Comparison of ENCODE assay signal across 19 cellular contexts in the genomic region with DNA sequence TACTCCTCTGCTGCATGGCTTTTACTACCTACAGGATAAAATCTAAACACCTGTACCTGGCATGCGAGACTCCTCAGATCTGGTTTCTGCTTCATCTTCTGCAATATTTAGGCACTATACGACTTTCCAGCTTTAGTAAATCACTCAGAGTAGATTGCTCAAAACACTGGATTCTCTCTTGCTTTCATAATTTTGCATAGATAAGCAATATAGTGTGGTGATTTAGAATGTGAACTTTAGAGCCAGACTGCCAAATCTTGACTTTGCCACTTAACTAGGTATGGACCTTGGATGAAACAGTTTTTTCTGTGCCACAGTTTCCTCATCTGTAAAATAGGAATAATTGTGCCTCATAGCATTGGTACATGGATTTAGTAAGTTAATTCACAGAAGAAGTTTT. TPM values are rescaled to one million over a fixed set of nuclear protein-coding genes. Genes with fewer than 3 reads are reported as not detected.
DNase-seq lines count a peak whose midpoint lies in the region; ATAC-seq, FAIRE-seq and TF ChIP-seq lines count a peak whose summit lies in the region.
"Had no signal": no experiment of that assay in that cellular context is flagged by ENCODE, and none has a peak within 500 bp of the region (broad histone marks: within the 10 kb centered on the region; RNA-seq: fewer than 3 reads in every experiment).

No MANE protein-coding gene starts in this region.

- H3K9ac ChIP-seq in HepG2 (ENCODE audit: insufficient read depth, low read depth, low read length) (no peak overlapping the region), Karpas-422 (ENCODE audit: low read length) (no peak overlapping the region), parathyroid adenoma (no peak overlapping the region)
- H3K9ac ChIP-seq: BLaER1 treated with 17β-estradiol and CSF1 and Interleukin-3, amounts not matched to agents 10 nM and 100 nM had no signal

- intact Hi-C loops in HepG2 (cut with micrococcal nuclease; ENCODE audit: unreplicated experiment) = no loop called here
- intact Hi-C loops in right lobe of liver (cut with DNase I) = no loop called here

- TF ChIP-seq POLR2A in HepG2 (IDR thresholded peaks at IDR 0.05; ENCODE audit: insufficient read depth in 1 of 2, low read depth in 2 of 2, low read length in 2 of 2) (no peak), right lobe of liver (IDR thresholded peaks at IDR 0.05) (no peak)

- POLR2A ChIA-PET in HepG2 (lab: Yijun Ruan, JAX) = no interaction called here

- H2AFZ ChIP-seq in HepG2 (ENCODE audit: low read length) (no peak overlapping the region), Karpas-422 (ENCODE audit: low read length) (no peak overlapping the region), parathyroid adenoma (no peak overlapping the region)

- 93% methylated on average over 2 of the region's 2 CpGs for WGBS in HepG2 (ENCODE audit: low lambda C conversion rate)
- WGBS in right lobe of liver (ENCODE audit: insufficient coverage, low coverage, low lambda C conversion rate, missing lambda C conversion rate) = 80% methylated on average over 2 of the region's 2 CpGs

- ATAC-seq in HepG2 (no peak), right lobe of liver (no peak), GM18511 (IDR thresholded peaks at IDR 0.05; ENCODE audit: unreplicated experiment) (no peak)
- ATAC-seq: CD8-positive, alpha-beta T cell had no signal

- no peak overlapping the region for H3K27ac ChIP-seq in HepG2 (ENCODE audit: extremely low read length, insufficient read depth, low read length)
- H3K27ac ChIP-seq in right lobe of liver = no peak overlapping the region
- no peak overlapping the region for H3K27ac ChIP-seq in Karpas-422 (ENCODE audit: low read length)
- H3K27ac ChIP-seq in parathyroid adenoma = peak overlapping the region; percentile 75
- H3K27ac ChIP-seq: 22Rv1; BLaER1 treated with 17β-estradiol and CSF1 and Interleukin-3, amounts not matched to agents 10 nM and 100 nM; C4-2B had no signal

- DNase-seq in HepG2 (ENCODE audit: low spot score) = no peak
- no peak for DNase-seq in right lobe of liver
- peak; percentile 15 for DNase-seq in Karpas-422
- no peak for DNase-seq in NCI-H187 treated with DMSO at 0.1 percent for 48 hours (lab: John Stamatoyannopoulos, UW)
- DNase-seq: AML-193; Caco-2; Calu3; CD4-positive, alpha-beta T cell; CD8-positive, alpha-beta T cell; DMS79 treated with DMSO at 0.1 percent for 48 hours; GF-D8 had no signal

- no peak for FAIRE-seq in HepG2 (lab: Jason Lieb, UNC)
- FAIRE-seq: D721Med, G401.6, GM12891 had no signal

- in situ Hi-C loops in HepG2 (cut with HindIII; ENCODE audit: extremely low pct_ligation_motif_present, low pct_unique_long_range_greater_than_20kb) = no loop called here

- H3K9me3 ChIP-seq in HepG2 (ENCODE audit: low read length) (no peaks in the 10 kb centered on the region), right lobe of liver (no peaks in the 10 kb centered on the region), Karpas-422 (ENCODE audit: low read length) (no peaks in the 10 kb centered on the region), parathyroid adenoma (ENCODE audit: control insufficient read depth, low read length) (no peaks in the 10 kb centered on the region)
- H3K9me3 ChIP-seq: BLaER1 treated with 17β-estradiol and CSF1 and Interleukin-3, amounts not matched to agents 10 nM and 100 nM; Caco-2 had no signal

- no peak overlapping the region for H3K4me2 ChIP-seq in HepG2 (ENCODE audit: low read depth, low read length)
- no peak overlapping the region for H3K4me2 ChIP-seq in Karpas-422 (ENCODE audit: low read depth, low read length, poor library complexity, severe bottlenecking)
- H3K4me2 ChIP-seq in parathyroid adenoma (ENCODE audit: low read length) = no peak overlapping the region
- H3K4me2 ChIP-seq: BLaER1 treated with 17β-estradiol and CSF1 and Interleukin-3, amounts not matched to agents 10 nM and 100 nM had no signal

- no peaks in the 10 kb centered on the region for H3K9me2 ChIP-seq in Karpas-422 (replicated peaks; ENCODE audit: insufficient read depth, low read length)

- BruUV-seq in HepG2 (replicated peaks; lab: Mats Ljungman, UMichigan) = no TSS peak

- CTCF ChIA-PET in HepG2 (lab: Yijun Ruan, JAX; ENCODE audit: low intra/inter-chr PET ratio, low total read pairs) = no interaction called here

- TF ChIP-seq RAD21 in HepG2 (CRISPR knock-in tag; IDR thresholded peaks at IDR 0.05) = no peak

- no peaks in the 10 kb centered on the region for H3K27me3 ChIP-seq in HepG2 (ENCODE audit: control insufficient read depth in 1 of 2, insufficient read depth in 2 of 2, low read length in 2 of 2)
- H3K27me3 ChIP-seq in right lobe of liver = no peaks in the 10 kb centered on the region
- H3K27me3 ChIP-seq in Karpas-422 (ENCODE audit: low read length) = no peaks in the 10 kb centered on the region
- H3K27me3 ChIP-seq in parathyroid adenoma (ENCODE audit: control insufficient read depth, insufficient read depth, low read length) = no peaks in the 10 kb centered on the region
- H3K27me3 ChIP-seq: BLaER1 treated with 17β-estradiol and CSF1 and Interleukin-3, amounts not matched to agents 10 nM and 100 nM had no signal

- H4K20me1 ChIP-seq in HepG2 (ENCODE audit: insufficient read depth, low read length) (no peaks in the 10 kb centered on the region), Karpas-422 (ENCODE audit: insufficient read depth, low read depth, low read length) (no peaks in the 10 kb centered on the region)
- H4K20me1 ChIP-seq: BLaER1 treated with 17β-estradiol and CSF1 and Interleukin-3, amounts not matched to agents 10 nM and 100 nM had no signal

- H3K4me1 ChIP-seq in HepG2 (ENCODE audit: insufficient read depth, low read length) (peaks cover 23% of the 10 kb centered on the region), right lobe of liver (peaks cover 0 to 27% (median 5%) of the 10 kb centered on the region in 4 donors), Karpas-422 (ENCODE audit: low read length) (peaks cover 26% of the 10 kb centered on the region), parathyroid adenoma (peaks cover 35% of the 10 kb centered on the region)

- no peaks in the 10 kb centered on the region for H3K79me2 ChIP-seq in HepG2 (ENCODE audit: insufficient read depth, low read length)
- peaks cover 56% of the 10 kb centered on the region for H3K79me2 ChIP-seq in Karpas-422 (ENCODE audit: low read length)
- H3K79me2 ChIP-seq in parathyroid adenoma = peaks cover 3% of the 10 kb centered on the region

- TF ChIP-seq EP300 in HepG2 (IDR thresholded peaks at IDR 0.05; ENCODE audit: low read depth in 2 of 2, low read length in 2 of 2) (no peak), HepG2 (CRISPR knock-in tag; IDR thresholded peaks at IDR 0.05; ENCODE audit: borderline replicate concordance) (no peak)

- no peaks in the 10 kb centered on the region for H3K36me3 ChIP-seq in HepG2 (replicated peaks in 1 of 2; ENCODE audit: control insufficient read depth in 1 of 2, insufficient read depth in 2 of 2, low read length in 2 of 2)
- no peaks in the 10 kb centered on the region for H3K36me3 ChIP-seq in right lobe of liver
- no peaks in the 10 kb centered on the region for H3K36me3 ChIP-seq in Karpas-422 (ENCODE audit: insufficient read depth, low read length)
- no peaks in the 10 kb centered on the region for H3K36me3 ChIP-seq in parathyroid adenoma (ENCODE audit: control insufficient read depth, insufficient read depth, low read length)

- H3K4me3 ChIP-seq in HepG2 (replicated peaks in 1 of 3; ENCODE audit: insufficient read depth in 1 of 3, low read depth in 2 of 3, low read length in 3 of 3) (no peak overlapping the region), right lobe of liver (no peak overlapping the region), Karpas-422 (ENCODE audit: low read length) (no peak overlapping the region), parathyroid adenoma (ENCODE audit: low read depth, low read length) (no peak overlapping the region)
- H3K4me3 ChIP-seq: BLaER1 treated with 17β-estradiol and CSF1 and Interleukin-3, amounts not matched to agents 10 nM and 100 nM had no signal

- TF ChIP-seq CTCF in HepG2 (CRISPR knock-in tag; IDR thresholded peaks at IDR 0.05) (no peak), right lobe of liver (IDR thresholded peaks at IDR 0.05) (no peak), parathyroid adenoma (IDR thresholded peaks at IDR 0.05) (no peak)

RNA-seq across cellular contexts. Expression of a gene that starts 28.9 kb away (rescaled TPM):
- total RNA-seq in HepG2 (2016; rRNA removed; fragmentation: Illumina TruSeq; extraction: Trizol) (15.5 and 20.7 TPM in 2 replicates), right lobe of liver (1 to 10 TPM; 6.3 to 9.5 (median 7.6) TPM)
- total RNA-seq in HepG2 (2016; cell fraction: cytosol; rRNA removed; fragmentation: Illumina TruSeq; extraction: Trizol; ENCODE audit: low read depth) = 20.5 and 21.1 TPM in 2 replicates
- 16.4 and 22.3 TPM in 2 replicates for total RNA-seq in HepG2 (2016; cell fraction: insoluble cytoplasmic fraction; rRNA removed; fragmentation: Illumina TruSeq; extraction: Trizol)
- 12.0 and 13.3 TPM in 2 replicates for total RNA-seq in HepG2 (2016; cell fraction: membrane; rRNA removed; fragmentation: Illumina TruSeq; extraction: Trizol)
- total RNA-seq in HepG2 (2016; cell fraction: nucleus; rRNA removed; fragmentation: Illumina TruSeq; extraction: Trizol) = 12.7 and 13.1 TPM in 2 replicates
- polyA plus RNA-seq in HepG2 (2011; rRNA removed) = 5.5 and 7.7 TPM in 2 replicates
- polyA plus RNA-seq in HepG2 (2011; cell fraction: cytosol; rRNA removed) = 2.6 TPM in 2 replicates
- 3.6 and 5.3 TPM in 2 replicates for polyA plus RNA-seq in HepG2 (2011; cell fraction: nucleus; rRNA removed)
- 3.4 and 6.8 TPM in 2 replicates for polyA plus RNA-seq in HepG2 (2012)
- polyA plus RNA-seq in HepG2 (2016; cell fraction: cytosol; fragmentation: Illumina TruSeq; extraction: Trizol; ENCODE audit: low read depth) = 1.7 and 3.0 TPM in 2 replicates
- polyA plus RNA-seq in HepG2 (2016; cell fraction: insoluble cytoplasmic fraction; fragmentation: Illumina TruSeq; extraction: Trizol; ENCODE audit: low read depth) = 15.9 and 16.9 TPM in 2 replicates
- 4.1 and 4.6 TPM in 2 replicates for polyA plus RNA-seq in HepG2 (2016; cell fraction: membrane; fragmentation: Illumina TruSeq; extraction: Trizol; ENCODE audit: low read depth)
- polyA plus RNA-seq in HepG2 (2016; cell fraction: nucleus; fragmentation: Illumina TruSeq; extraction: Trizol; ENCODE audit: insufficient read depth, low read depth) = 9.7 and 9.9 TPM in 2 replicates
- 3.1 and 14.4 TPM in 2 replicates for polyA minus RNA-seq in HepG2 (2011; rRNA and poly(A)+ RNA removed; ENCODE audit: low replicate concordance)
- polyA minus RNA-seq in HepG2 (2011; cell fraction: cytosol; rRNA and poly(A)+ RNA removed) = 6.2 and 6.4 TPM in 2 replicates
- 15.9 and 20.3 TPM in 2 replicates for polyA minus RNA-seq in HepG2 (2011; cell fraction: nucleus; rRNA and poly(A)+ RNA removed)
- 16.6 and 28.2 TPM in 2 replicates for total RNA-seq in Karpas-422 (2014; rRNA removed; shearing (Covaris generic); ENCODE audit: low replicate concordance)

RNA-seq across cellular contexts. Expression of a gene that starts 29.6 kb away (rescaled TPM):
- 44.7 and 52.1 TPM in 2 replicates for total RNA-seq in HepG2 (2016; rRNA removed; fragmentation: Illumina TruSeq; extraction: Trizol)
- total RNA-seq in HepG2 (2016; cell fraction: cytosol; rRNA removed; fragmentation: Illumina TruSeq; extraction: Trizol; ENCODE audit: low read depth) = 5.9 and 6.4 TPM in 2 replicates
- total RNA-seq in HepG2 (2016; cell fraction: insoluble cytoplasmic fraction; rRNA removed; fragmentation: Illumina TruSeq; extraction: Trizol) = 44.0 and 53.7 TPM in 2 replicates
- total RNA-seq in HepG2 (2016; cell fraction: membrane; rRNA removed; fragmentation: Illumina TruSeq; extraction: Trizol) = 18.5 and 19.2 TPM in 2 replicates
- 41.0 and 44.1 TPM in 2 replicates for total RNA-seq in HepG2 (2016; cell fraction: nucleus; rRNA removed; fragmentation: Illumina TruSeq; extraction: Trizol)
- polyA plus RNA-seq in HepG2 (2011; rRNA removed) = 20.6 and 24.9 TPM in 2 replicates
- 8.7 and 12.4 TPM in 2 replicates for polyA plus RNA-seq in HepG2 (2011; cell fraction: cytosol; rRNA removed)
- polyA plus RNA-seq in HepG2 (2011; cell fraction: nucleus; rRNA removed) = 18.6 and 19.8 TPM in 2 replicates
- 16.9 and 20.3 TPM in 2 replicates for polyA plus RNA-seq in HepG2 (2012)
- 3.6 TPM in 2 replicates for polyA plus RNA-seq in HepG2 (2016; cell fraction: cytosol; fragmentation: Illumina TruSeq; extraction: Trizol; ENCODE audit: low read depth)
- 46.8 and 47.5 TPM in 2 replicates for polyA plus RNA-seq in HepG2 (2016; cell fraction: insoluble cytoplasmic fraction; fragmentation: Illumina TruSeq; extraction: Trizol; ENCODE audit: low read depth)
- 9.9 and 10.9 TPM in 2 replicates for polyA plus RNA-seq in HepG2 (2016; cell fraction: membrane; fragmentation: Illumina TruSeq; extraction: Trizol; ENCODE audit: low read depth)
- polyA plus RNA-seq in HepG2 (2016; cell fraction: nucleus; fragmentation: Illumina TruSeq; extraction: Trizol; ENCODE audit: insufficient read depth, low read depth) = 40.6 and 43.2 TPM in 2 replicates
- polyA minus RNA-seq in HepG2 (2011; rRNA and poly(A)+ RNA removed; ENCODE audit: low replicate concordance) = 15.1 and 39.9 TPM in 2 replicates
- 14.2 and 14.6 TPM in 2 replicates for polyA minus RNA-seq in HepG2 (2011; cell fraction: cytosol; rRNA and poly(A)+ RNA removed)
- polyA minus RNA-seq in HepG2 (2011; cell fraction: nucleus; rRNA and poly(A)+ RNA removed) = 66.0 and 72.1 TPM in 2 replicates
- total RNA-seq in right lobe of liver = 10 to 100 TPM in 5 of 6 experiments, 1 to 10 TPM in 1; 8.7 to 17.1 (median 11.9) TPM
- 1.3 and 1.9 TPM in 2 replicates for total RNA-seq in Karpas-422 (2014; rRNA removed; shearing (Covaris generic); ENCODE audit: low replicate concordance)
